In the genomic region with DNA sequence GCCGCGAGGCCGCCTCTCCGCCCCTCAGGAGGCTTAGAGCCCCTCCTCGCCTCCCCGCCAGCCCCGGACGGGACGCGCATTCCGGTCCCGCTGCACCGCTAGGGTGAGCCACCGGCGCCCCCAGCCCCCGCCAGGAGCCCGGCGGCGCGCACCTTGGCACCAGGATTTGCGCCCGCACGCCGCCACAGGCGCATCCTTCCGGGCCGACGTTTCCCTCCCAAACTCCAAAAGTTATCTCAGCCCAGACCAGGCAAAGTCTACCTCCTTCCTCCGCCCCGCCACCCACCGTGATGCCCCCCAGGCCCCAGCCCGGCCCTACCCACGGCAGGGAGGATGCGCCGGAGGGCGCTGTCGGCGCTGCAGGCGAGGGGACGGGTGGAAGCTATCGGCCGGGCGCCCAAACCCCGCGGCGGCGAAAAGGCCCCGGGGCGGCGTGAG, we compare ENCODE assay signal across 8 cellular contexts. TPM values are rescaled to one million over a fixed set of nuclear protein-coding genes. Genes with fewer than 3 reads are reported as not detected.
A peak's percentile ranks its signal among the peaks of the same experiment; 100 is the strongest.
DNase-seq lines count a peak whose midpoint lies in the region; ATAC-seq and TF ChIP-seq lines count a peak whose summit lies in the region.

No MANE protein-coding gene starts in this region.

- peak overlapping the region; percentile 69 for H3K4me3 Mint-ChIP-seq in activated CD8-positive, alpha-beta T cell treated with anti-CD3 and anti-CD28 coated beads, Interleukin-2, amount 10 ng/mL, durations not matched to agents 7 days and 5 days

- H3K36me3 Mint-ChIP-seq in activated CD8-positive, alpha-beta T cell treated with anti-CD3 and anti-CD28 coated beads, Interleukin-2, amount 10 ng/mL, durations not matched to agents 7 days and 5 days (ENCODE audit: low read depth) = no peaks in the 10 kb centered on the region

- no peak for DNase-seq in AG09309 (ENCODE audit: low read depth)
- peak in 1 of 2 experiments; percentile 2 for DNase-seq in HL-60 (ENCODE audit: low read depth in 1 of 2, low spot score in 1 of 2)
- peak; percentile 22 for DNase-seq in activated CD8-positive, alpha-beta T cell treated with anti-CD3 and anti-CD28 coated beads, Interleukin-2, amount 10 ng/mL, durations not matched to agents 7 days and 5 days
- DNase-seq in fibroblast of mammary gland (ENCODE audit: low read depth) = no peak
- DNase-seq in NCI-H187 treated with DMSO at 0.1 percent for 48 hours (lab: John Stamatoyannopoulos, UW) = no peak

- no peaks in the 10 kb centered on the region for H3K9me3 ChIP-seq in neutrophil

- H3K27me3 Mint-ChIP-seq in activated CD8-positive, alpha-beta T cell treated with anti-CD3 and anti-CD28 coated beads, Interleukin-2, amount 10 ng/mL, durations not matched to agents 7 days and 5 days (ENCODE audit: low read depth) = peaks cover 20% of the 10 kb centered on the region

- peaks cover 7 to 8% of the 10 kb centered on the region in 2 experiments for H3K4me1 ChIP-seq in neutrophil (ENCODE audit: control insufficient read depth in 1 of 2, insufficient read depth in 1 of 2, low read depth in 1 of 2, low read length in 1 of 2)

- peaks cover 9% of the 10 kb centered on the region for H3K4me1 Mint-ChIP-seq in activated CD8-positive, alpha-beta T cell treated with anti-CD3 and anti-CD28 coated beads, Interleukin-2, amount 10 ng/mL, durations not matched to agents 7 days and 5 days (ENCODE audit: low read depth)

- H3K4me3 ChIP-seq in AG09309 (ENCODE audit: control insufficient read depth, low read depth, low read length) (peak overlapping the region; percentile 64), HL-60 (replicated peaks; ENCODE audit: insufficient read depth, low read length) (peak overlapping the region; percentile 65), fibroblast of mammary gland (ENCODE audit: control insufficient read depth, low read depth, low read length) (peak overlapping the region; percentile 53), neutrophil (ENCODE audit: low read depth in 1 of 2, low read length in 1 of 2) (peak overlapping the region; percentile 59 to 61)

- no peaks in the 10 kb centered on the region for H3K9me3 Mint-ChIP-seq in activated CD8-positive, alpha-beta T cell treated with anti-CD3 and anti-CD28 coated beads, Interleukin-2, amount 10 ng/mL, durations not matched to agents 7 days and 5 days (ENCODE audit: insufficient read depth)

- TF ChIP-seq CTCF in AG09309 (IDR thresholded peaks at IDR 0.05; ENCODE audit: control insufficient read depth, insufficient read depth, low read depth, low read length, missing control alignments) (peak; percentile 24), HL-60 (IDR thresholded peaks at IDR 0.05; ENCODE audit: insufficient read depth, low read length) (no peak), fibroblast of mammary gland (conservative IDR thresholded peaks at IDR 0.05; ENCODE audit: control insufficient read depth, insufficient read depth, low read depth, low read length) (no peak), neutrophil (IDR thresholded peaks at IDR 0.05) (no peak)

- H3K27ac Mint-ChIP-seq in activated CD8-positive, alpha-beta T cell treated with anti-CD3 and anti-CD28 coated beads, Interleukin-2, amount 10 ng/mL, durations not matched to agents 7 days and 5 days = no peak overlapping the region

- peak; percentile 75 for ATAC-seq in activated CD8-positive, alpha-beta T cell treated with anti-CD3 and anti-CD28 coated beads, Interleukin-2, amount 10 ng/mL, durations not matched to agents 7 days and 5 days
- ATAC-seq in HG03039 (IDR thresholded peaks at IDR 0.05; ENCODE audit: unreplicated experiment) (no peak), GM19463 (IDR thresholded peaks at IDR 0.05; ENCODE audit: unreplicated experiment) (no peak)

- H3K27me3 ChIP-seq in HL-60 (ENCODE audit: insufficient read depth, poor library complexity, severe bottlenecking) (no peaks in the 10 kb centered on the region), neutrophil (peaks cover 22% of the 10 kb centered on the region)

- H3K27ac ChIP-seq in HL-60 (replicated peaks) (peak overlapping the region; percentile 68), neutrophil (no peak overlapping the region)

- POLR2A ChIA-PET in activated CD8-positive, alpha-beta T cell treated with anti-CD3 and anti-CD28 coated beads, Interleukin-2, amount 10 ng/mL, durations not matched to agents 7 days and 5 days (lab: Charles Lee) = no interaction called here

- CTCF ChIA-PET in activated CD8-positive, alpha-beta T cell treated with anti-CD3 and anti-CD28 coated beads, Interleukin-2, amount 10 ng/mL, durations not matched to agents 7 days and 5 days (lab: Charles Lee) = no interaction called here

- no peaks in the 10 kb centered on the region for H3K36me3 ChIP-seq in neutrophil

RNA-seq across cellular contexts. Expression of a gene that starts 0.5 kb away (rescaled TPM):
- total RNA-seq in activated CD8-positive, alpha-beta T cell treated with anti-CD3 and anti-CD28 coated beads, Interleukin-2, amount 10 ng/mL, durations not matched to agents 7 days and 5 days = 1 to 10 TPM; 2.2 TPM
